10 cellular contexts compared by ENCODE assay signal in the genomic region with DNA sequence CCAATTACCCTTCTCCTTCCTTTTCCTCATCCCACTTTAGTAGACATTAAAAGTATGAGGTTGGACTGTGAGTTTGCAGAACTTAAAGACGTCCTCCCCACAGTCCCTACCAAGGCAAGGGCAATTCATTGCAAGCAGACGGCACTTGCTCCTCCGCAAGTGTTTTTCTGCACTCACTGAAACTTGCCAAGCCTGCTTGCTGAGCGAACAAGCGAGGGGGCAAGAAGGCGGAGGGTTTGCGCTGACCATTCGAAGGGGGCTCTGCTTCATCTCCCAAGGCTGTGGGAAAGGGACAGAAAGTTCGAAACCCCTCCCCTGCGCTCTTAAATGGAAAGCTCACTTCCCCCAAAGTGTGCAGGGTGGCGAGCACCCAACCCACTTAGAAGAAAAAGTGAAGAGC. TPM values are rescaled to one million over a fixed set of nuclear protein-coding genes. Genes with fewer than 3 reads are reported as not detected.
DNase-seq lines count a peak whose midpoint lies in the region; ATAC-seq, FAIRE-seq and TF ChIP-seq lines count a peak whose summit lies in the region.
"Had no signal": no experiment of that assay in that cellular context is flagged by ENCODE, and none has a peak within 500 bp of the region (broad histone marks: within the 10 kb centered on the region; RNA-seq: fewer than 3 reads in every experiment).

No MANE protein-coding gene starts in this region.

- H3K27me3 ChIP-seq in IMR-90 (ENCODE audit: control insufficient read depth, insufficient read depth, low read length) (no peaks in the 10 kb centered on the region), left lung (peaks cover 0 to 21% of the 10 kb centered on the region in 2 donors), stomach smooth muscle (ENCODE audit: control insufficient read depth in 1 of 2, insufficient read depth in 2 of 2, low read length in 2 of 2) (peaks cover 0 to 2% of the 10 kb centered on the region in 2 donors)

- peak overlapping the region; percentile 6; the same call in 1 of the 2 replicates for H4K5ac ChIP-seq in IMR-90 (ENCODE audit: low read depth, low read length)

- H3K56ac ChIP-seq in IMR-90 (ENCODE audit: extremely low read depth, insufficient read depth, low read length): peak overlapping the region; percentile 27; the same call in 1 of the 2 replicates

- peaks cover 3 to 19% of the 10 kb centered on the region in 2 experiments; a peak in 1 of 4 replicates for H3K79me1 ChIP-seq in IMR-90 (ENCODE audit: low read depth in 1 of 2, low read length in 2 of 2)

- peak overlapping the region; percentile 25 for H2AFZ ChIP-seq in IMR-90 (replicated peaks; ENCODE audit: low read length, poor library complexity)

- H3K27ac ChIP-seq in IMR-90 (ENCODE audit: insufficient read depth, low read length): peak overlapping the region; percentile 85
- peak overlapping the region; percentile 48 to 75 for H3K27ac ChIP-seq in left lung
- H3K27ac ChIP-seq in stomach smooth muscle (ENCODE audit: low read length): peak overlapping the region; percentile 58

- H3K36me3 ChIP-seq in IMR-90 (ENCODE audit: control insufficient read depth, insufficient read depth, low read length) (no peaks in the 10 kb centered on the region), left lung (no peaks in the 10 kb centered on the region), stomach smooth muscle (ENCODE audit: control insufficient read depth in 2 of 2, insufficient read depth in 2 of 2, low read length in 2 of 2) (no peaks in the 10 kb centered on the region)

- H3K4ac ChIP-seq in IMR-90 (ENCODE audit: low read depth, low read length): peak overlapping the region; percentile 61

- intact Hi-C loops in IMR-90 (cut with micrococcal nuclease): loop anchor here (5.0 kb wide), 5 partner anchors 103 to 483 kb away; no protein-coding TSS in a partner anchor
- intact Hi-C loops in left lung (cut with DNase I): no loop called here

- H3K4me1 ChIP-seq in IMR-90 (ENCODE audit: control insufficient read depth, insufficient read depth, low read length): peaks cover 12% of the 10 kb centered on the region
- no peaks in the 10 kb centered on the region for H3K4me1 ChIP-seq in left lung
- peaks cover 9% of the 10 kb centered on the region for H3K4me1 ChIP-seq in stomach smooth muscle (ENCODE audit: control insufficient read depth, insufficient read depth, low read length)

- in situ Hi-C loops in IMR-90 (cut with MboI; ENCODE audit: low sequenced_read_pairs): loop anchor here (10.0 kb wide), 1 partner anchor 424 kb away; no protein-coding TSS in a partner anchor

- POLR2A ChIA-PET in IMR-90 (lab: Charles Lee; ENCODE audit: unreplicated experiment): no interaction called here

- TF ChIP-seq POLR2A in IMR-90 (IDR thresholded peaks at IDR 0.05; ENCODE audit: low read depth, low read length): no peak

- 16% methylated on average over 6 of the region's 11 CpGs; no CpG with 5 or more reads in 1 of the 2 experiments for WGBS in IMR-90 (ENCODE audit: extremely low coverage in 2 of 2, insufficient read length in 1 of 2), 2 experiments

- H3K4me3 ChIP-seq in IMR-90 (ENCODE audit: insufficient read depth, low read depth, low read length) (peak overlapping the region; percentile 60), left lung (peak overlapping the region; percentile 1 to 41), stomach smooth muscle (ENCODE audit: low read length in 2 of 2) (peak overlapping the region; percentile 77 to 86)

- no peaks in the 10 kb centered on the region for H4K20me1 ChIP-seq in IMR-90 (ENCODE audit: insufficient read depth, low read length)

- H3K23ac ChIP-seq in IMR-90 (ENCODE audit: low read depth, low read length): no peak overlapping the region

- CTCF ChIA-PET in IMR-90 (lab: Yijun Ruan, JAX): interaction anchor here (0.5 to 1.5 kb wide), 5 partner anchors 18 to 429 kb away, joined by 3 to 6 read pairs (median 5); no protein-coding TSS in a partner anchor

- no peak overlapping the region; the same call in 1 of the 3 replicates for H2BK15ac ChIP-seq in IMR-90 (ENCODE audit: low read depth, low read length)

- H2AK9ac ChIP-seq in IMR-90 (replicated peaks; ENCODE audit: low read depth, low read length, poor library complexity): peak overlapping the region; percentile 18

- FAIRE-seq in GM19239 (lab: Jason Lieb, UNC): no peak

- no peak for TF ChIP-seq RAD21 in IMR-90 (IDR thresholded peaks at IDR 0.05; ENCODE audit: low read length)

- H3K4me2 ChIP-seq in IMR-90 (ENCODE audit: low read depth, low read length): peak overlapping the region; percentile 95

- H3K18ac ChIP-seq in IMR-90 (ENCODE audit: low read depth, low read length): peak overlapping the region; percentile 78

- no peaks in the 10 kb centered on the region for H3K9me1 ChIP-seq in IMR-90 (ENCODE audit: insufficient read depth, low read length)

- H3K9me3 ChIP-seq in IMR-90 (ENCODE audit: control insufficient read depth, insufficient read depth, low read length): no peaks in the 10 kb centered on the region
- no peaks in the 10 kb centered on the region for H3K9me3 ChIP-seq in left lung
- no peaks in the 10 kb centered on the region for H3K9me3 ChIP-seq in stomach smooth muscle (ENCODE audit: control insufficient read depth in 2 of 2, low read length in 2 of 2)

- H2BK120ac ChIP-seq in IMR-90 (ENCODE audit: low read depth, low read length): peak overlapping the region; percentile 51

- dilution Hi-C loops in IMR-90 (cut with HindIII; ENCODE audit: low sequenced_read_pairs, unreplicated experiment): no loop called here

- peak overlapping the region; percentile 66 for H2BK5ac ChIP-seq in IMR-90 (ENCODE audit: low read depth, low read length, poor library complexity, severe bottlenecking)

- BruUV-seq in IMR-90 (replicated peaks; lab: Mats Ljungman, UMichigan): no TSS peak

- DNase-seq in IMR-90: no peak
- DNase-seq in cerebellar cortex (ENCODE audit: low spot score): peak; percentile 32
- no peak for DNase-seq in left lung
- DNase-seq in NCI-H1417 (lab: John Stamatoyannopoulos, UW): no peak
- DNase-seq in GM19239 (ENCODE audit: insufficient read length, low spot score): no peak
- DNase-seq in HCEC 1CT: no peak
- DNase-seq: activated T-cell treated with anti-CD3 and anti-CD28 coated beads, Interleukin-2, amount 50 U/mL, for 4 hours; stimulated activated naive CD4-positive, alpha-beta T cell treated with Interleukin-2 at 50 U/mL for 16 hours had no signal

- H3K9ac ChIP-seq in IMR-90 (ENCODE audit: low read depth, low read length) (peak overlapping the region; percentile 89), stomach smooth muscle (ENCODE audit: low read length in 2 of 2) (peak overlapping the region; percentile 38 to 77)

- H4K8ac ChIP-seq in IMR-90 (ENCODE audit: low read depth in 2 of 2, low read length in 2 of 2): peak overlapping the region in 1 of 2 experiments; percentile 46; a peak in 1 of 4 replicates

- peak overlapping the region; percentile 87; the same call in 1 of the 2 replicates for H3K14ac ChIP-seq in IMR-90 (replicated peaks; ENCODE audit: low read depth, low read length)

- no peak for TF ChIP-seq CTCF in IMR-90 (conservative IDR thresholded peaks at IDR 0.05; ENCODE audit: low read depth, low read length)
- TF ChIP-seq CTCF in left lung (IDR thresholded peaks at IDR 0.05): no peak

- 0 out of 2 replicates have a peak overlapping the region, but pooled peaks have one; percentile 10 for H2AK5ac ChIP-seq in IMR-90 (ENCODE audit: low read depth, low read length)

- peak overlapping the region; percentile 55 for H4K91ac ChIP-seq in IMR-90 (ENCODE audit: insufficient read depth, low read depth, low read length)

- ATAC-seq in IMR-90 (ENCODE audit: low read depth) (no peak), left lung (peak; percentile 12), GM19397 (IDR thresholded peaks at IDR 0.05; ENCODE audit: unreplicated experiment) (no peak)
- ATAC-seq: activated T-cell treated with anti-CD3 and anti-CD28 coated beads, Interleukin-2, amount 50 U/mL, for 4 hours had no signal

- peak overlapping the region; percentile 54; the same call in 1 of the 2 replicates for H2BK20ac ChIP-seq in IMR-90 (ENCODE audit: low read depth, low read length)

TF ChIP-seq in IMR-90, 13 proteins besides CTCF, POLR2A, EP300 and RAD21 (continues in another document):
- TF ChIP-seq FOS (IDR thresholded peaks at IDR 0.05; ENCODE audit: low read depth, low read length): no peak
- TF ChIP-seq NFE2L2 (IDR thresholded peaks at IDR 0.05; ENCODE audit: low read depth, low read length): no peak
- TF ChIP-seq CHD1 (IDR thresholded peaks at IDR 0.05; ENCODE audit: low read depth, low read length): no peak
- TF ChIP-seq RCOR1 (IDR thresholded peaks at IDR 0.05; ENCODE audit: insufficient replicate concordance, low read length): no peak
- no peak for TF ChIP-seq SMC3 (IDR thresholded peaks at IDR 0.05; ENCODE audit: low read depth, low read length)
- TF ChIP-seq MAZ (IDR thresholded peaks at IDR 0.05; ENCODE audit: borderline replicate concordance, low read depth, low read length): no peak
- TF ChIP-seq, protein P1, sequence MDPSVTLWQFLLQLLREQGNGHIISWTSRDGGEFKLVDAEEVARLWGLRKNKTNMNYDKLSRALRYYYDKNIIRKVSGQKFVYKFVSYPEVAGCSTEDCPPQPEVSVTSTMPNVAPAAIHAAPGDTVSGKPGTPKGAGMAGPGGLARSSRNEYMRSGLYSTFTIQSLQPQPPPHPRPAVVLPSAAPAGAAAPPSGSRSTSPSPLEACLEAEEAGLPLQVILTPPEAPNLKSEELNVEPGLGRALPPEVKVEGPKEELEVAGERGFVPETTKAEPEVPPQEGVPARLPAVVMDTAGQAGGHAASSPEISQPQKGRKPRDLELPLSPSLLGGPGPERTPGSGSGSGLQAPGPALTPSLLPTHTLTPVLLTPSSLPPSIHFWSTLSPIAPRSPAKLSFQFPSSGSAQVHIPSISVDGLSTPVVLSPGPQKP (IDR thresholded peaks at IDR 0.05; ENCODE audit: borderline replicate concordance, low read depth, low read length): no peak
- no peak for TF ChIP-seq BHLHE40 (IDR thresholded peaks at IDR 0.05; ENCODE audit: low read depth, low read length)
- no peak for TF ChIP-seq CEBPB (IDR thresholded peaks at IDR 0.05; ENCODE audit: low read depth, low read length)
- TF ChIP-seq, protein P2, sequence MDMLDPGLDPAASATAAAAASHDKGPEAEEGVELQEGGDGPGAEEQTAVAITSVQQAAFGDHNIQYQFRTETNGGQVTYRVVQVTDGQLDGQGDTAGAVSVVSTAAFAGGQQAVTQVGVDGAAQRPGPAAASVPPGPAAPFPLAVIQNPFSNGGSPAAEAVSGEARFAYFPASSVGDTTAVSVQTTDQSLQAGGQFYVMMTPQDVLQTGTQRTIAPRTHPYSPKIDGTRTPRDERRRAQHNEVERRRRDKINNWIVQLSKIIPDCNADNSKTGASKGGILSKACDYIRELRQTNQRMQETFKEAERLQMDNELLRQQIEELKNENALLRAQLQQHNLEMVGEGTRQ (IDR thresholded peaks at IDR 0.05; ENCODE audit: low read depth, low read length): no peak
- no peak for TF ChIP-seq MXI1 (IDR thresholded peaks at IDR 0.05; ENCODE audit: borderline replicate concordance, low read depth, low read length)
- no peak for TF ChIP-seq MAFK (IDR thresholded peaks at IDR 0.05; ENCODE audit: low read depth, low read length)

RNA-seq across cellular contexts. Expression of a gene that starts 1.5 kb away (rescaled TPM):
- total RNA-seq in IMR-90 (2012; rRNA removed): 63.0 and 106 TPM in 2 replicates
- 36.6 and 37.2 TPM in 2 replicates for polyA plus RNA-seq in IMR-90 (2012; rRNA removed)
- polyA plus RNA-seq in IMR-90 (2012; cell fraction: cytosol; rRNA removed): 20.5 and 31.0 TPM in 2 replicates
- polyA plus RNA-seq in IMR-90 (2012; cell fraction: nucleus; rRNA removed; ENCODE audit: low replicate concordance): 59.5 and 115 TPM in 2 replicates
- total RNA-seq in left lung: 10 to 100 TPM; 19.3 to 21.9 TPM

Comparison
In these comparisons a context has a peak if more than half of its experiments do, and no peak if none do; other contexts are left out.
1. H3K4me3 ChIP-seq: peak in every context shown above with its lines; median percentile 82 in stomach smooth muscle; 60 in IMR-90; 21 in left lung.